ENCODE assay signal across 9 cellular contexts in the genomic region with DNA sequence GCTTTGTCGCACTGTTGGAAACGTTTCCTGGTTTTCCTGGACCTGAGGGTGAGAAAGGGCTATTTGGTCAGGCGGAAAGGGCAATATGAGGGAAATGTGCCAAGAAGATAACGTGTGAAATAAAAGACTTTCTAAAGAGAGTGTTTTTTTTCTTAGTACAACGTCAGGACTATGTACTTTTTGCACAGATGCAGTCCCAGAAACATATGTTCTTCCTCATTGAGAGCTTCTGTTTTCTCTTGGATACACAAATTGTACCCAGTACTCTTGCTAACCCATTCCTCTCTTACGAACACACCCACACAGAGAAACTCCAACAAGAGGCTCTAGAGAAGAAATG. TPM values are rescaled to one million over a fixed set of nuclear protein-coding genes. Genes with fewer than 3 reads are reported as not detected.
DNase-seq lines count a peak whose midpoint lies in the region; ATAC-seq and TF ChIP-seq lines count a peak whose summit lies in the region.
"Had no signal": no experiment of that assay in that cellular context is flagged by ENCODE, and none has a peak within 500 bp of the region (broad histone marks: within the 10 kb centered on the region; RNA-seq: fewer than 3 reads in every experiment).

No MANE protein-coding gene starts in this region.

- H3K27me3 Mint-ChIP-seq in activated B cell treated with CpG ODN at 0.5 μM for 24 hours: peaks cover 45% of the 10 kb centered on the region

- ATAC-seq in activated B cell treated with CpG ODN at 0.5 μM for 24 hours (ENCODE audit: low read depth) (no peak), right cardiac atrium (peak in 1 of 2 donors; percentile 12), gastrocnemius medialis (no peak), GM21825 (IDR thresholded peaks at IDR 0.05; ENCODE audit: unreplicated experiment) (no peak), HG03025 (IDR thresholded peaks at IDR 0.05; ENCODE audit: low FRiP score, unreplicated experiment) (no peak)

- no peaks in the 10 kb centered on the region for H3K36me3 Mint-ChIP-seq in activated B cell treated with CpG ODN at 0.5 μM for 24 hours (ENCODE audit: low read depth)

- H3K4me1 ChIP-seq in HEK293 (ENCODE audit: control insufficient read depth, insufficient read depth, low read length) (peaks cover 32% of the 10 kb centered on the region), right cardiac atrium (ENCODE audit: control insufficient read depth, insufficient read depth, low read length) (no peaks in the 10 kb centered on the region), gastrocnemius medialis (no peaks in the 10 kb centered on the region)

- 5% methylated on average over 6 of the region's 6 CpGs for WGBS in right cardiac atrium

- H3K9me3 ChIP-seq in HEK293 (ENCODE audit: control insufficient read depth, insufficient read depth, low read depth, low read length): no peaks in the 10 kb centered on the region
- H3K9me3 ChIP-seq in right cardiac atrium (ENCODE audit: control insufficient read depth, low read length): no peaks in the 10 kb centered on the region
- H3K9me3 ChIP-seq in gastrocnemius medialis: no peaks in the 10 kb centered on the region

- POLR2A ChIA-PET in HEK293 (lab: Yijun Ruan, JAX) (interaction anchor here (0.8 to 2.2 kb wide), 6 partner anchors 7 to 142 kb away, joined by 3 to 11 read pairs (median 4); a partner anchor contains a TSS), activated B cell treated with CpG ODN at 0.5 μM for 24 hours (lab: Charles Lee) (no interaction called here)

- no peak for TF ChIP-seq CTCF in HEK293 (tag by site-specific recombination; IDR thresholded peaks at IDR 0.05)
- TF ChIP-seq CTCF in activated B cell treated with CpG ODN at 0.5 μM for 24 hours (IDR thresholded peaks at IDR 0.05): no peak
- no peak for TF ChIP-seq CTCF in gastrocnemius medialis (IDR thresholded peaks at IDR 0.05 in 4 of 5, conservative IDR thresholded peaks at IDR 0.05 in 1 of 5)

- no peak overlapping the region for H3K27ac Mint-ChIP-seq in activated B cell treated with CpG ODN at 0.5 μM for 24 hours

- TF ChIP-seq POLR2A in gastrocnemius medialis (IDR thresholded peaks at IDR 0.05): no peak

- intact Hi-C loops in activated B cell treated with CpG ODN at 0.5 μM for 24 hours (cut with micrococcal nuclease): loop anchor here (10.0 kb wide), 1 partner anchor 1128 kb away; a partner anchor contains a TSS
- intact Hi-C loops in right cardiac atrium (cut with DNase I): loop anchor here in 2 of 4 donors (10.0 kb wide), 2 partner anchors 52 to 72 kb away; no protein-coding TSS in a partner anchor
- intact Hi-C loops in gastrocnemius medialis (cut with DNase I; ENCODE audit: low total_unique reads): no loop called here

- in situ Hi-C loops in gastrocnemius medialis (cut with MboI; ENCODE audit: low sequenced_read_pairs in 4 of 4): loop anchor here in 1 of 4 donors (25.0 kb wide), 1 partner anchor 110 kb away; no protein-coding TSS in a partner anchor

- no peaks in the 10 kb centered on the region for H3K27me3 ChIP-seq in right cardiac atrium (ENCODE audit: control insufficient read depth, insufficient read depth)
- peaks cover 15 to 25% (median 23%) of the 10 kb centered on the region in 3 donors for H3K27me3 ChIP-seq in gastrocnemius medialis

- H3K4me3 Mint-ChIP-seq in activated B cell treated with CpG ODN at 0.5 μM for 24 hours: peak overlapping the region; percentile 73

- CTCF ChIA-PET in HEK293 (lab: Yijun Ruan, JAX) (interaction anchor here (0.8 to 1.2 kb wide), 5 partner anchors 9 to 91 kb away, joined by 3 read pairs; no protein-coding TSS in a partner anchor), activated B cell treated with CpG ODN at 0.5 μM for 24 hours (lab: Charles Lee) (no interaction called here)

- DNase-seq in activated B cell treated with CpG ODN at 0.5 μM for 24 hours (no peak), right cardiac atrium (no peak), gastrocnemius medialis (no peak), NCI-H748 (lab: John Stamatoyannopoulos, UW; ENCODE audit: unreplicated experiment) (no peak), NCI-H2081 treated with DMSO at 0.1 percent for 48 hours (lab: John Stamatoyannopoulos, UW) (no peak)
- DNase-seq: stimulated activated CD4-positive, alpha-beta T cell treated with anti-CD3 and anti-CD28 coated beads, Interleukin-4, amount 100 ng/mL, for 24 hours had no signal

- peak overlapping the region; percentile 58; the same call in 1 of the 2 replicates for H3K27ac ChIP-seq in HEK293 (ENCODE audit: extremely low read depth, low read depth, low read length)
- no peak overlapping the region for H3K27ac ChIP-seq in right cardiac atrium (ENCODE audit: low read length)
- H3K27ac ChIP-seq in gastrocnemius medialis: peak overlapping the region in 1 of 4 donors; percentile 18

- no peaks in the 10 kb centered on the region for H3K9me3 Mint-ChIP-seq in activated B cell treated with CpG ODN at 0.5 μM for 24 hours

- H3K4me1 Mint-ChIP-seq in activated B cell treated with CpG ODN at 0.5 μM for 24 hours: peaks cover 12% of the 10 kb centered on the region

- no peaks in the 10 kb centered on the region for H3K36me3 ChIP-seq in HEK293 (ENCODE audit: control insufficient read depth in 2 of 2, insufficient read depth in 1 of 2, low read length in 2 of 2)
- H3K36me3 ChIP-seq in gastrocnemius medialis: no peaks in the 10 kb centered on the region

- H3K4me3 ChIP-seq in HEK293 (ENCODE audit: low read depth, low read length) (peak overlapping the region; percentile 91), right cardiac atrium (ENCODE audit: low read length) (peak overlapping the region; percentile 59), gastrocnemius medialis (peak overlapping the region; percentile 43 to 65 (median 56))

TF ChIP-seq in HEK293, 187 proteins besides CTCF, POLR2A, EP300 and RAD21 (continues in another document):
- TF ChIP-seq ZNF37A (tag by site-specific recombination; IDR thresholded peaks at IDR 0.05): no peak
- TF ChIP-seq, protein P1, sequence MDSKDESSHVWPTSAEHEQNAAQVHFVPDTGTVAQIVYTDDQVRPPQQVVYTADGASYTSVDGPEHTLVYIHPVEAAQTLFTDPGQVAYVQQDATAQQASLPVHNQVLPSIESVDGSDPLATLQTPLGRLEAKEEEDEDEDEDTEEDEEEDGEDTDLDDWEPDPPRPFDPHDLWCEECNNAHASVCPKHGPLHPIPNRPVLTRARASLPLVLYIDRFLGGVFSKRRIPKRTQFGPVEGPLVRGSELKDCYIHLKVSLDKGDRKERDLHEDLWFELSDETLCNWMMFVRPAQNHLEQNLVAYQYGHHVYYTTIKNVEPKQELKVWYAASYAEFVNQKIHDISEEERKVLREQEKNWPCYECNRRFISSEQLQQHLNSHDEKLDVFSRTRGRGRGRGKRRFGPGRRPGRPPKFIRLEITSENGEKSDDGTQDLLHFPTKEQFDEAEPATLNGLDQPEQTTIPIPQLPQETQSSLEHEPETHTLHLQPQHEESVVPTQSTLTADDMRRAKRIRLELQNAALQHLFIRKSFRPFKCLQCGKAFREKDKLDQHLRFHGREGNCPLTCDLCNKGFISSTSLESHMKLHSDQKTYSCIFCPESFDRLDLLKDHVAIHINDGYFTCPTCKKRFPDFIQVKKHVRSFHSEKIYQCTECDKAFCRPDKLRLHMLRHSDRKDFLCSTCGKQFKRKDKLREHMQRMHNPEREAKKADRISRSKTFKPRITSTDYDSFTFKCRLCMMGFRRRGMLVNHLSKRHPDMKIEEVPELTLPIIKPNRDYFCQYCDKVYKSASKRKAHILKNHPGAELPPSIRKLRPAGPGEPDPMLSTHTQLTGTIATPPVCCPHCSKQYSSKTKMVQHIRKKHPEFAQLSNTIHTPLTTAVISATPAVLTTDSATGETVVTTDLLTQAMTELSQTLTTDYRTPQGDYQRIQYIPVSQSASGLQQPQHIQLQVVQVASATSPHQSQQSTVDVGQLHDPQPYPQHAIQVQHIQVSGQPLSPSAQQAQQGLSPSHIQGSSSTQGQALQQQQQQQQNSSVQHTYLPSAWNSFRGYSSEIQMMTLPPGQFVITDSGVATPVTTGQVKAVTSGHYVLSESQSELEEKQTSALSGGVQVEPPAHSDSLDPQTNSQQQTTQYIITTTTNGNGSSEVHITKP (tag by site-specific recombination; IDR thresholded peaks at IDR 0.05): 0 out of 2 replicates have a peak, but pooled peaks have one; percentile 29
- peak; percentile 48; the same call in 1 of the 2 replicates for TF ChIP-seq ZBTB17 (tag by site-specific recombination; IDR thresholded peaks at IDR 0.05)
- TF ChIP-seq ZBTB7A (tag by site-specific recombination; IDR thresholded peaks at IDR 0.05; ENCODE audit: low read depth): 0 out of 2 replicates have a peak, but pooled peaks have one; percentile 51
- TF ChIP-seq, protein P2, sequence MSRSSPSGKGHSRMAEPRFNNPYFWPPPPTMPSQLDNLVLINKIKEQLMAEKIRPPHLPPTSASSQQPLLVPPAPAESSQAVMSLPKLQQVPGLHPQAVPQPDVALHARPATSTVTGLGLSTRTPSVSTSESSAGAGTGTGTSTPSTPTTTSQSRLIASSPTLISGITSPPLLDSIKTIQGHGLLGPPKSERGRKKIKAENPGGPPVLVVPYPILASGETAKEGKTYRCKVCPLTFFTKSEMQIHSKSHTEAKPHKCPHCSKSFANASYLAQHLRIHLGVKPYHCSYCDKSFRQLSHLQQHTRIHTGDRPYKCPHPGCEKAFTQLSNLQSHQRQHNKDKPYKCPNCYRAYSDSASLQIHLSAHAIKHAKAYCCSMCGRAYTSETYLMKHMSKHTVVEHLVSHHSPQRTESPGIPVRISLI (tag by site-specific recombination; IDR thresholded peaks at IDR 0.05): peak; percentile 17; the same call in 1 of the 2 replicates
- no peak for TF ChIP-seq YY1 (tag by site-specific recombination; IDR thresholded peaks at IDR 0.05)
- TF ChIP-seq KLF16 (tag by site-specific recombination; IDR thresholded peaks at IDR 0.05): 0 out of 2 replicates have a peak, but pooled peaks have one; percentile 7
- TF ChIP-seq, protein P3, sequence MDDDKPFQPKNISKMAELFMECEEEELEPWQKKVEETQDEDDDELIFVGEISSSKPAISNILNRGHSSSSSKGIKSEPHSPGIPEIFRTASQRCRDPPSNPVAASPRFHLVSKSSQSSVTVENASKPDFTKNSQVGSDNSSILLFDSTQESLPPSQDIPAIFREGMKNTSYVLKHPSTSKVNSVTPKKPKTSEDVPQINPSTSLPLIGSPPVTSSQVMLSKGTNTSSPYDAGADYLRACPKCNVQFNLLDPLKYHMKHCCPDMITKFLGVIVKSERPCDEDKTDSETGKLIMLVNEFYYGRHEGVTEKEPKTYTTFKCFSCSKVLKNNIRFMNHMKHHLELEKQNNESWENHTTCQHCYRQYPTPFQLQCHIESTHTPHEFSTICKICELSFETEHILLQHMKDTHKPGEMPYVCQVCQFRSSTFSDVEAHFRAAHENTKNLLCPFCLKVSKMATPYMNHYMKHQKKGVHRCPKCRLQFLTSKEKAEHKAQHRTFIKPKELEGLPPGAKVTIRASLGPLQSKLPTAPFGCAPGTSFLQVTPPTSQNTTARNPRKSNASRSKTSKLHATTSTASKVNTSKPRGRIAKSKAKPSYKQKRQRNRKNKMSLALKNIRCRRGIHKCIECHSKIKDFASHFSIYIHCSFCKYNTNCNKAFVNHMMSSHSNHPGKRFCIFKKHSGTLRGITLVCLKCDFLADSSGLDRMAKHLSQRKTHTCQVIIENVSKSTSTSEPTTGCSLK (tag by site-specific recombination; IDR thresholded peaks at IDR 0.05): no peak

RNA-seq across cellular contexts. Expression of a gene that starts 0.7 kb away (rescaled TPM):
- total RNA-seq in activated B cell treated with CpG ODN at 0.5 μM for 24 hours (not detected in 2 replicates), right cardiac atrium (100 to 1,000 TPM; 147 to 374 (median 229) TPM), gastrocnemius medialis (1 to 10 TPM; 3.5 to 7.2 (median 4.1) TPM)
- polyA plus RNA-seq in right cardiac atrium: 84.6 TPM

Comparison
In these comparisons a context has a peak if more than half of its experiments do, and no peak if none do; other contexts are left out.
1. RNA of a gene that starts 0.7 kb away (total RNA-seq): 147 to 374 TPM in right cardiac atrium; 3.5 to 7.2 TPM in gastrocnemius medialis and not detected in activated B cell treated with CpG ODN at 0.5 μM for 24 hours; every median in the first group is over 10 times any median in the second.
2. Peak in every context shown above with its lines, with median percentiles within 50 percentile points of each other: H3K4me3 ChIP-seq.